In the genomic region with DNA sequence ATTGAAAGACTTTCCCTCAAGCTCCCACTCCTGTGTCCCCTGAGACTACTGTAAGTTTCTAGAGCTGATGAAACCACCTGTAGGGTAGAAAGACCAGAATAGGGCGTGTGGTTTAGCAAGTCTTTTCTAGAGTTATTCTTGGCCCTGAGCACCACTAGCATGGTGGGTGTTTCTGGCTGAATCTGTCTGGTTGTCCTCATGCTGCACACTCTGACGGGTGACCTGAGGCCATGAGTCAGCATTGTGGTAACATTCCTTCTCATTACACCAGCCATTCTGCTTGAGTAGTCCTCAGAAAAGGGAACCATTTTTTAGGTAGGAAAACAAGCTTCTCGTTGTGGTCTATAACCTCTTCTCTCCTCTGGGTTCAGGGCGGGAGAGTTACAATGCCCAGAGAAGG, we compare ENCODE assay signal across 8 cellular contexts.
DNase-seq lines count a peak whose midpoint lies in the region; ATAC-seq and TF ChIP-seq lines count a peak whose summit lies in the region.

No MANE protein-coding gene starts in this region.

- H3K36me3 Mint-ChIP-seq in CD14-positive monocyte: no peaks in the 10 kb centered on the region
- no peaks in the 10 kb centered on the region; the same call in 2 of the 3 replicates for H3K36me3 Mint-ChIP-seq in GM23338 (ENCODE audit: low read depth)
- no peaks in the 10 kb centered on the region for H3K36me3 Mint-ChIP-seq in progenitor cell of endocrine pancreas (ENCODE audit: insufficient read depth)

- H3K4me2 ChIP-seq in GM23338: no peak overlapping the region

- no peaks in the 10 kb centered on the region for H3K79me2 ChIP-seq in GM23338 (replicated peaks; ENCODE audit: insufficient read depth)

- no peaks in the 10 kb centered on the region for H3F3A ChIP-seq in GM23338 (replicated peaks; ENCODE audit: low read depth)

- peaks cover 7% of the 10 kb centered on the region for H3K4me1 Mint-ChIP-seq in CD14-positive monocyte
- no peaks in the 10 kb centered on the region for H3K4me1 Mint-ChIP-seq in GM23338
- no peaks in the 10 kb centered on the region for H3K4me1 Mint-ChIP-seq in progenitor cell of endocrine pancreas (ENCODE audit: low read depth)

- H3K27me3 Mint-ChIP-seq in CD14-positive monocyte (ENCODE audit: low read depth in 3 of 3): peaks cover 0 to 2% (median 2%) of the 10 kb centered on the region in 3 donors
- no peaks in the 10 kb centered on the region for H3K27me3 Mint-ChIP-seq in GM23338 (ENCODE audit: insufficient read depth, low read depth, poor library complexity)
- no peaks in the 10 kb centered on the region for H3K27me3 Mint-ChIP-seq in progenitor cell of endocrine pancreas

- H3K4me3 ChIP-seq in GM23338: no peak overlapping the region
- no peak overlapping the region for H3K4me3 ChIP-seq in fibroblast of pulmonary artery (replicated peaks; ENCODE audit: low read depth, low read length)

- peaks cover 9% of the 10 kb centered on the region; the same call in 1 of the 2 replicates for H3K9me2 ChIP-seq in GM23338 (ENCODE audit: insufficient read depth)

- no peak for TF ChIP-seq CTCF in CD14-positive monocyte (IDR thresholded peaks at IDR 0.05)
- TF ChIP-seq CTCF in GM23338 (conservative IDR thresholded peaks at IDR 0.05; ENCODE audit: low read depth in 2 of 2): no peak
- no peak for TF ChIP-seq CTCF in fibroblast of pulmonary artery (IDR thresholded peaks at IDR 0.05; ENCODE audit: low read length, missing control alignments)
- TF ChIP-seq CTCF in progenitor cell of endocrine pancreas (IDR thresholded peaks at IDR 0.05; ENCODE audit: unreplicated experiment): no peak

- ATAC-seq in GM23338 (no peak), HG02970 (IDR thresholded peaks at IDR 0.05; ENCODE audit: low FRiP score, unreplicated experiment) (no peak)

- DNase-seq in CD14-positive monocyte (ENCODE audit: low spot score) (peak; percentile 58), GM23338 (ENCODE audit: low spot score) (no peak), NCI-H69 (lab: John Stamatoyannopoulos, UW) (peak; percentile 16), fibroblast of pulmonary artery (ENCODE audit: low read depth) (peak; percentile 89), pons (ENCODE audit: low spot score) (no peak), progenitor cell of endocrine pancreas (ENCODE audit: low spot score, unreplicated experiment) (no peak), mucosa of gallbladder (ENCODE audit: low spot score) (no peak)

- H4K20me1 ChIP-seq in GM23338 (replicated peaks; ENCODE audit: insufficient read depth): no peaks in the 10 kb centered on the region

- no peak overlapping the region for H3K4me3 Mint-ChIP-seq in CD14-positive monocyte
- no peak overlapping the region for H3K4me3 Mint-ChIP-seq in GM23338
- no peak overlapping the region for H3K4me3 Mint-ChIP-seq in progenitor cell of endocrine pancreas (ENCODE audit: low read depth)

- H3K27me3 ChIP-seq in GM23338 (ENCODE audit: insufficient read depth): no peaks in the 10 kb centered on the region

- no peaks in the 10 kb centered on the region for H3K4me1 ChIP-seq in GM23338 (ENCODE audit: insufficient read depth)

- no peak overlapping the region for H3K27ac ChIP-seq in GM23338 (ENCODE audit: low read depth)

- intact Hi-C loops in CD14-positive monocyte (cut with micrococcal nuclease): no loop called here

- H3K27ac Mint-ChIP-seq in CD14-positive monocyte: peak overlapping the region in 4 of 7 donors; percentile 11 to 64 (median 36)
- no peak overlapping the region for H3K27ac Mint-ChIP-seq in GM23338
- no peak overlapping the region for H3K27ac Mint-ChIP-seq in progenitor cell of endocrine pancreas

- H3K36me3 ChIP-seq in GM23338 (ENCODE audit: insufficient read depth): no peaks in the 10 kb centered on the region

- peaks cover 0 to 10% (median 4%) of the 10 kb centered on the region in 7 donors for H3K9me3 Mint-ChIP-seq in CD14-positive monocyte
- peaks cover 3% of the 10 kb centered on the region; the same call in 1 of the 3 replicates for H3K9me3 Mint-ChIP-seq in GM23338
- no peaks in the 10 kb centered on the region for H3K9me3 Mint-ChIP-seq in progenitor cell of endocrine pancreas (ENCODE audit: low read depth)

- 0 out of 2 replicates have a peak overlapping the region, but pooled peaks have one; percentile 23 for H2AFZ ChIP-seq in GM23338

TF ChIP-seq in GM23338, 12 proteins besides CTCF, POLR2A, EP300 and RAD21:
- TF ChIP-seq NANOG (IDR thresholded peaks at IDR 0.05; ENCODE audit: borderline replicate concordance) (no peak), CREB1 (CRISPR knock-in tag; IDR thresholded peaks at IDR 0.05; ENCODE audit: low read depth) (no peak), STAT1 (IDR thresholded peaks at IDR 0.05; ENCODE audit: unreplicated experiment) (no peak), ZNF114 (CRISPR knock-in tag; IDR thresholded peaks at IDR 0.05) (no peak), EZH2phosphoT487 (IDR thresholded peaks at IDR 0.05; ENCODE audit: unreplicated experiment) (no peak), EZH2 (IDR thresholded peaks at IDR 0.05; ENCODE audit: low read depth, unreplicated experiment) (no peak), REST (IDR thresholded peaks at IDR 0.05; ENCODE audit: unreplicated experiment) (no peak)

Comparison
In these comparisons a context has a peak if more than half of its experiments do, and no peak if none do; other contexts are left out.
1. DNase-seq: peak in CD14-positive monocyte (single experiment), NCI-H69 (single experiment) and fibroblast of pulmonary artery (single experiment); none in GM23338 (single experiment), pons (single experiment), progenitor cell of endocrine pancreas (single experiment) and mucosa of gallbladder (single experiment).
2. H3K27ac Mint-ChIP-seq: peak in CD14-positive monocyte (4 of 7); none in GM23338 (single experiment) and progenitor cell of endocrine pancreas (single experiment).